8 cellular contexts compared by ENCODE assay signal in the genomic region with DNA sequence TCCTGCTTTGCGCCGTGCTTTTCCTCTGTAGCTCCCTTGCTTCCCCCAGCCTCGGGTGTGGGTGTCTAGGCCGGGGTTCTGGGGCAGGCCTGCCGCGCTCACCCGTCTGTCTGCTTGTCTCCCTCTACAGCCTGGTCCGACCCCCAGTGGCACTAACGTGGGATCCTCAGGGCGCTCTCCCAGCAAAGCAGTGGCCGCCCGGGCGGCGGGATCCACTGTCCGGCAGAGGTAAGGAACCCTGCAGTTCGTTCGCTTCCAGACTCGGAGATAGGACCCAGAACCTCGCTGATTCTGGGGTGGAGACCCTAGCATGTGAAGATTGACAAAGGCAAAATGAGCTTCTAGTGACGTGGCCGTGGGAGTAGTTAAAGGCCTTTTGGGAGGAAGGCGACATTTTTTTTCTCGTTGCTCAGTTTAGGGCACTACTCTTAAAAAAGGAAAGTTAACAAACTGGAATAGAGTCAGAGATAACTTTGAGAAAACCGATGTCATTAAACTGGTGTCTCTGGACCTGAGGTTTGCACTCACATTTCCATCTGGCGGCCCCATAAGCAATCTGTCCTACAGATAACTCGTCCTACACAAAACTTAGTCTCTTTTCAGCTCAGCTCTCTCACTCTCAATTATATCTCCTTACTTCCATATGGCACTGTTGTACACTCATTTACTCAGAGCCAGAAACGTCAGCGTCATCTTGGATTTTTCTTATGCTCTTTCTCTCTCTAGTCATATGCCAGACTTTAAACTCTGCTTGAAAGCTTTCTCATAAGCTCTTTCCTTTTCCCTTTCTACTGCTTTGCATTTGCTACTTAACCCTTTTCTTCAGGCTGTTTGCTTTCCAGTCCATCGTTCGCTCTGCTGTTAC. TPM values are rescaled to one million over a fixed set of nuclear protein-coding genes. Genes with fewer than 3 reads are reported as not detected.
DNase-seq lines count a peak whose midpoint lies in the region; ATAC-seq and TF ChIP-seq lines count a peak whose summit lies in the region.

No MANE protein-coding gene starts in this region.

- H3K36me3 Mint-ChIP-seq in CD8-positive, alpha-beta memory T cell: peaks cover 0 to 65% (median 27%) of the 10 kb centered on the region in 3 donors

- H3K27ac ChIP-seq in CD8-positive, alpha-beta memory T cell (ENCODE audit: low read depth, low read length): peak overlapping the region; percentile 96

- H3K36me3 ChIP-seq in CD8-positive, alpha-beta memory T cell (ENCODE audit: insufficient read depth, low read length): peaks cover 25% of the 10 kb centered on the region
- peaks cover 7% of the 10 kb centered on the region for H3K36me3 ChIP-seq in mucosa of stomach (ENCODE audit: control insufficient read depth, insufficient read depth, low read length)

- H3K9me3 Mint-ChIP-seq in CD8-positive, alpha-beta memory T cell: no peaks in the 10 kb centered on the region

- H3K4me1 ChIP-seq in CD8-positive, alpha-beta memory T cell (ENCODE audit: insufficient read depth, low read length): peaks cover 40% of the 10 kb centered on the region
- peaks cover 12% of the 10 kb centered on the region for H3K4me1 ChIP-seq in mucosa of stomach (ENCODE audit: control insufficient read depth, insufficient read depth, low read length)

- no peak for DNase-seq in CD8-positive, alpha-beta memory T cell
- DNase-seq in LNCaP clone FGC (ENCODE audit: low read depth) (no peak), dermis microvascular lymphatic vessel endothelial cell (ENCODE audit: low read depth in 2 of 2) (peak; percentile 23 to 64), putamen (ENCODE audit: low spot score) (no peak), kidney tubule cell (ENCODE audit: low spot score) (no peak)

- no peak for TF ChIP-seq CTCF in LNCaP clone FGC (IDR thresholded peaks at IDR 0.05; ENCODE audit: control insufficient read depth, extremely low read depth, insufficient read depth)

- H3K4me1 Mint-ChIP-seq in CD8-positive, alpha-beta memory T cell: peaks cover 68 to 82% (median 75%) of the 10 kb centered on the region in 3 donors

- H3K4me3 Mint-ChIP-seq in CD8-positive, alpha-beta memory T cell: peak overlapping the region; percentile 94 to 100 (median 98)

- H3K9me3 ChIP-seq in CD8-positive, alpha-beta memory T cell (ENCODE audit: low read length): no peaks in the 10 kb centered on the region
- no peaks in the 10 kb centered on the region for H3K9me3 ChIP-seq in mucosa of stomach (ENCODE audit: control insufficient read depth, low read length)

- H3K27ac Mint-ChIP-seq in CD8-positive, alpha-beta memory T cell: peak overlapping the region; percentile 98 to 100 (median 100)

- POLR2A ChIA-PET in CD8-positive, alpha-beta memory T cell (lab: Charles Lee): interaction anchor here (0.7 to 2.1 kb wide), 2 partner anchors 9 to 118 kb away, joined by 3 to 6 read pairs; a partner anchor contains a TSS

- CTCF ChIA-PET in CD8-positive, alpha-beta memory T cell (lab: Charles Lee): interaction anchor here (0.7 to 3.3 kb wide), 7 partner anchors 9 to 375 kb away, joined by 3 to 14 read pairs (median 3); no protein-coding TSS in a partner anchor

- peaks cover 0 to 3% of the 10 kb centered on the region in 2 donors for H3K27me3 Mint-ChIP-seq in CD8-positive, alpha-beta memory T cell

- peak overlapping the region; percentile 74 for H3K4me3 ChIP-seq in CD8-positive, alpha-beta memory T cell (ENCODE audit: low read length)
- peak overlapping the region; percentile 77 for H3K4me3 ChIP-seq in LNCaP clone FGC (ENCODE audit: low read depth, low read length)
- peak overlapping the region; percentile 92 for H3K4me3 ChIP-seq in mucosa of stomach (ENCODE audit: low read length)

- H3K9ac ChIP-seq in mucosa of stomach (ENCODE audit: low read length): peak overlapping the region; percentile 94

- H3K27me3 ChIP-seq in CD8-positive, alpha-beta memory T cell (ENCODE audit: insufficient read depth, low read length, poor library complexity, severe bottlenecking): no peaks in the 10 kb centered on the region
- no peaks in the 10 kb centered on the region for H3K27me3 ChIP-seq in mucosa of stomach (ENCODE audit: control insufficient read depth, insufficient read depth, low read length)

- ATAC-seq in GM21390 (IDR thresholded peaks at IDR 0.05; ENCODE audit: unreplicated experiment): peak; percentile 10
- ATAC-seq in HG02763 (IDR thresholded peaks at IDR 0.05; ENCODE audit: unreplicated experiment): no peak

RNA-seq across cellular contexts. Expression of a gene that starts 0.6 kb away (rescaled TPM):
- 100 to 1,000 TPM; 195 to 202 TPM for total RNA-seq in CD8-positive, alpha-beta memory T cell
- 433 TPM for polyA plus RNA-seq in CD8-positive, alpha-beta memory T cell
- 87.7 and 96.0 TPM in 2 replicates for total RNA-seq in dermis microvascular lymphatic vessel endothelial cell

RNA-seq across cellular contexts. Expression of a gene that starts 0.9 kb away (rescaled TPM):
- 10 to 100 TPM; 30.1 to 33.2 TPM for total RNA-seq in CD8-positive, alpha-beta memory T cell
- polyA plus RNA-seq in CD8-positive, alpha-beta memory T cell: 31.4 TPM
- 32.6 and 47.5 TPM in 2 replicates for total RNA-seq in dermis microvascular lymphatic vessel endothelial cell

Comparison
In these comparisons a context has a peak if more than half of its experiments do, and no peak if none do; other contexts are left out.
1. DNase-seq: peak in dermis microvascular lymphatic vessel endothelial cell (2 of 2); none in CD8-positive, alpha-beta memory T cell (0 of 5), LNCaP clone FGC (single experiment), putamen (single experiment) and kidney tubule cell (single experiment).
2. Peak in every context shown above with its lines, with median percentiles within 50 percentile points of each other: H3K4me3 ChIP-seq.